In genomic region chr13:40682449-40683240, GRCh38 we compare ENCODE assay signal across 8 cellular contexts.
DNase-seq lines count a peak whose midpoint lies in the region; ATAC-seq and TF ChIP-seq lines count a peak whose summit lies in the region.

No MANE protein-coding gene starts in this region.

- H3K4me3 ChIP-seq in coronary artery, result no peak overlapping the region

- no peaks in the 10 kb centered on the region for H3K36me3 Mint-ChIP-seq in activated naive CD8-positive, alpha-beta T cell
- H3K36me3 Mint-ChIP-seq in activated naive CD8-positive, alpha-beta T cell treated with anti-CD3 and anti-CD28 coated beads, Interleukin-2, amount 50 U/mL, for 24 hours (ENCODE audit: low read depth), result no peaks in the 10 kb centered on the region
- H3K36me3 Mint-ChIP-seq in nephron progenitor cell (ENCODE audit: low read depth), result no peaks in the 10 kb centered on the region

- no peaks in the 10 kb centered on the region for H3K9me3 Mint-ChIP-seq in activated naive CD8-positive, alpha-beta T cell (ENCODE audit: low read depth)
- H3K9me3 Mint-ChIP-seq in activated naive CD8-positive, alpha-beta T cell treated with anti-CD3 and anti-CD28 coated beads, Interleukin-2, amount 50 U/mL, for 24 hours, result no peaks in the 10 kb centered on the region
- no peaks in the 10 kb centered on the region for H3K9me3 Mint-ChIP-seq in nephron progenitor cell

- no peaks in the 10 kb centered on the region for H3K27me3 Mint-ChIP-seq in activated naive CD8-positive, alpha-beta T cell
- H3K27me3 Mint-ChIP-seq in activated naive CD8-positive, alpha-beta T cell treated with anti-CD3 and anti-CD28 coated beads, Interleukin-2, amount 50 U/mL, for 24 hours, result no peaks in the 10 kb centered on the region
- peaks cover 4% of the 10 kb centered on the region for H3K27me3 Mint-ChIP-seq in nephron progenitor cell (ENCODE audit: low read depth, poor library complexity)

- ATAC-seq in activated naive CD8-positive, alpha-beta T cell treated with anti-CD3 and anti-CD28 coated beads, Interleukin-2, amount 50 U/mL, for 24 hours, result no peak
- ATAC-seq in HG03196 (IDR thresholded peaks at IDR 0.05; ENCODE audit: unreplicated experiment), result no peak

- peaks cover 10% of the 10 kb centered on the region for H3K4me1 Mint-ChIP-seq in activated naive CD8-positive, alpha-beta T cell (ENCODE audit: low read depth)
- H3K4me1 Mint-ChIP-seq in activated naive CD8-positive, alpha-beta T cell treated with anti-CD3 and anti-CD28 coated beads, Interleukin-2, amount 50 U/mL, for 24 hours, result peaks cover 16% of the 10 kb centered on the region
- H3K4me1 Mint-ChIP-seq in nephron progenitor cell, result peaks cover 13% of the 10 kb centered on the region

- no peak overlapping the region for H3K4me3 Mint-ChIP-seq in activated naive CD8-positive, alpha-beta T cell
- H3K4me3 Mint-ChIP-seq in activated naive CD8-positive, alpha-beta T cell treated with anti-CD3 and anti-CD28 coated beads, Interleukin-2, amount 50 U/mL, for 24 hours, result no peak overlapping the region
- no peak overlapping the region for H3K4me3 Mint-ChIP-seq in nephron progenitor cell

- peak overlapping the region; percentile 76 for H3K27ac Mint-ChIP-seq in activated naive CD8-positive, alpha-beta T cell
- H3K27ac Mint-ChIP-seq in activated naive CD8-positive, alpha-beta T cell treated with anti-CD3 and anti-CD28 coated beads, Interleukin-2, amount 50 U/mL, for 24 hours, result no peak overlapping the region
- no peak overlapping the region for H3K27ac Mint-ChIP-seq in nephron progenitor cell

- H3K27ac ChIP-seq in coronary artery, result no peak overlapping the region

- TF ChIP-seq CTCF in coronary artery (IDR thresholded peaks at IDR 0.05) (peak; percentile 52), nephron progenitor cell (IDR thresholded peaks at IDR 0.05) (peak; percentile 75)

- no peak for DNase-seq in activated naive CD8-positive, alpha-beta T cell treated with anti-CD3 and anti-CD28 coated beads, Interleukin-2, amount 50 U/mL, for 24 hours
- peak; percentile 47 for DNase-seq in NCI-H748 (lab: John Stamatoyannopoulos, UW; ENCODE audit: unreplicated experiment)
- DNase-seq in coronary artery (ENCODE audit: low spot score), result no peak
- DNase-seq in nephron progenitor cell, result no peak
- DNase-seq in putamen (ENCODE audit: low spot score), result no peak
- no peak for DNase-seq in HuH-7 (ENCODE audit: low spot score)
